14 cellular contexts compared by ENCODE assay signal in the genomic region with DNA sequence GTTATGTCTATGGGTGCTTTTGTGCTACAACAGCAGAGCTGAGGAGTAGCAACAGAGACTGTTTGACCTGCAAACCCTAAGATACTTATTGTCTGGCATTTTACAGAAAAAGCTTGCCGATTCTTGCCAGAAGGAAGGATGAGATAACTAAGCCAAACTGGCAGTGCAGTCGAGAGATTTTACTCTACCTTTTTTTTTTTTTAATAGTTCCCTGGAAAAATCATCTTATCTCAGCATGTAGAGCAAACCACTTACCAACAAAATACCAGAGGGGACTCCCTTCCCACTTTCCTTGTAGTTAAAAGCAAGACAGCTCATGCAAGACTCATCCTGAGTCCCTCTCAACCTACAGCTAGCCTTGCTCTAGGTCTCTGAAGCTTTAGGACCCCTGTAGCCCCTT.
DNase-seq lines count a peak whose midpoint lies in the region; ATAC-seq, FAIRE-seq and TF ChIP-seq lines count a peak whose summit lies in the region.
"Had no signal": no experiment of that assay in that cellular context is flagged by ENCODE, and none has a peak within 500 bp of the region (broad histone marks: within the 10 kb centered on the region; RNA-seq: fewer than 3 reads in every experiment).

No MANE protein-coding gene starts in this region.

- H3K27me3 ChIP-seq in RWPE2 (ENCODE audit: insufficient read depth, poor library complexity, severe bottlenecking) (no peaks in the 10 kb centered on the region), mesenchymal stem cell (ENCODE audit: control insufficient read depth in 1 of 2, insufficient read depth in 1 of 2, low read length in 2 of 2) (no peaks in the 10 kb centered on the region), tibial artery (no peaks in the 10 kb centered on the region), H7 (ENCODE audit: control insufficient read depth, insufficient read depth, low read length) (no peaks in the 10 kb centered on the region)

- no peak overlapping the region for H2BK15ac ChIP-seq in mesenchymal stem cell (ENCODE audit: low read depth, poor library complexity, severe bottlenecking)

- intact Hi-C loops in tibial artery (cut with DNase I; ENCODE audit: low total_unique reads) = no loop called here

- H2BK5ac ChIP-seq in mesenchymal stem cell (ENCODE audit: low read depth, low read length, poor library complexity, severe bottlenecking) = no peak overlapping the region

- no peaks in the 10 kb centered on the region for H3K27me3 Mint-ChIP-seq in chondrocyte (ENCODE audit: low read depth)
- H3K27me3 Mint-ChIP-seq: T-cell had no signal

- in situ Hi-C loops in G401 (cut with HindIII; ENCODE audit: low sequenced_read_pairs) = no loop called here

- DNase-seq in RWPE2 (ENCODE audit: low spot score) (no peak), chondrocyte (ENCODE audit: low spot score) (no peak), mesenchymal stem cell (peak; percentile 55), tibial artery (no peak), H7 (no peak), amygdala (lab: John Stamatoyannopoulos, UW) (no peak), G401 (ENCODE audit: low spot score) (no peak), urothelium cell line (ENCODE audit: low spot score) (no peak)
- DNase-seq: activated naive CD4-positive, alpha-beta T cell treated with anti-CD3 and anti-CD28 coated beads, Interleukin-2, amount 50 U/mL, for 16 hours; DMS79; effector CD8-positive, alpha-beta T cell; NCI-H1105 treated with DMSO at 0.1 percent for 48 hours; NCI-H748 treated with DMSO at 0.1 percent for 48 hours; T-cell had no signal

- H3K27ac ChIP-seq in RWPE2 (ENCODE audit: poor library complexity, severe bottlenecking) = peak overlapping the region; percentile 82
- H3K27ac ChIP-seq in mesenchymal stem cell (ENCODE audit: low read length, poor library complexity, severe bottlenecking) = peak overlapping the region; percentile 18
- H3K27ac ChIP-seq in tibial artery = peak overlapping the region; percentile 51 to 95

- H3K79me1 ChIP-seq in mesenchymal stem cell (replicated peaks; ENCODE audit: low read length, poor library complexity, severe bottlenecking) = no peaks in the 10 kb centered on the region

- H3K9me3 ChIP-seq in RWPE2 (ENCODE audit: severe bottlenecking) (no peaks in the 10 kb centered on the region), mesenchymal stem cell (ENCODE audit: control insufficient read depth, low read length) (no peaks in the 10 kb centered on the region), tibial artery (no peaks in the 10 kb centered on the region)

- H3K23ac ChIP-seq in mesenchymal stem cell (ENCODE audit: low read length in 2 of 2) = no peak overlapping the region

- FAIRE-seq in urothelium cell line (lab: Jason Lieb, UNC) = no peak

- no peak overlapping the region for H3K4me3 Mint-ChIP-seq in chondrocyte (ENCODE audit: unreplicated experiment)
- H3K4me3 Mint-ChIP-seq: T-cell had no signal

- H3K4me1 Mint-ChIP-seq in chondrocyte (ENCODE audit: low read depth) = peaks cover 44% of the 10 kb centered on the region
- H3K4me1 Mint-ChIP-seq: T-cell had no signal

- H3K36me3 Mint-ChIP-seq in chondrocyte (ENCODE audit: low read depth) = peaks cover 28% of the 10 kb centered on the region

- H3K4ac ChIP-seq in mesenchymal stem cell (ENCODE audit: low read depth in 1 of 2, low read length in 2 of 2) = no peak overlapping the region

- no peak overlapping the region for H2BK120ac ChIP-seq in mesenchymal stem cell (ENCODE audit: low read depth, low read length)

- H3K14ac ChIP-seq in mesenchymal stem cell (ENCODE audit: low read length in 2 of 2) = no peak overlapping the region

- H3K18ac ChIP-seq in mesenchymal stem cell (ENCODE audit: low read depth in 1 of 2, low read length in 2 of 2) = peak overlapping the region in 1 of 2 experiments; percentile 52

- peak overlapping the region; percentile 47 to 49 for H2BK12ac ChIP-seq in mesenchymal stem cell (ENCODE audit: low read length in 2 of 2)

- 53% methylated on average over 2 of the region's 2 CpGs for WGBS in mesenchymal stem cell

- no peak overlapping the region for H2AK5ac ChIP-seq in mesenchymal stem cell (ENCODE audit: low read length, severe bottlenecking)

- no peaks in the 10 kb centered on the region for H3K9me3 Mint-ChIP-seq in chondrocyte (ENCODE audit: low read depth)
- H3K9me3 Mint-ChIP-seq: T-cell had no signal

- H3K9ac ChIP-seq in mesenchymal stem cell (ENCODE audit: low read length) = peak overlapping the region; percentile 52

- H3K36me3 ChIP-seq in RWPE2 (ENCODE audit: low read depth) = no peaks in the 10 kb centered on the region
- H3K36me3 ChIP-seq in mesenchymal stem cell (ENCODE audit: control insufficient read depth in 1 of 2, insufficient read depth in 2 of 2, low read depth in 1 of 2, low read length in 2 of 2) = peaks cover 0 to 22% of the 10 kb centered on the region in 2 experiments
- peaks cover 43 to 54% (median 50%) of the 10 kb centered on the region in 3 donors for H3K36me3 ChIP-seq in tibial artery
- no peaks in the 10 kb centered on the region for H3K36me3 ChIP-seq in H7 (replicated peaks; ENCODE audit: control insufficient read depth, insufficient read depth, low read length)

- no peak overlapping the region for H2AFZ ChIP-seq in mesenchymal stem cell (ENCODE audit: low read depth, low read length)

- H3K27ac Mint-ChIP-seq in chondrocyte (ENCODE audit: unreplicated experiment) = peak overlapping the region; percentile 35
- H3K27ac Mint-ChIP-seq: T-cell had no signal

- no peak overlapping the region for H3K4me2 ChIP-seq in mesenchymal stem cell (ENCODE audit: low read length, poor library complexity, severe bottlenecking)

- H4K8ac ChIP-seq in mesenchymal stem cell (ENCODE audit: low read length) = no peak overlapping the region

- ATAC-seq in RWPE2 (ENCODE audit: low read depth) = no peak
- ATAC-seq: T-cell had no signal

- H3K4me3 ChIP-seq in RWPE2 (ENCODE audit: severe bottlenecking) (no peak overlapping the region), mesenchymal stem cell (ENCODE audit: insufficient read depth in 1 of 2, low read depth in 1 of 2, low read length in 2 of 2) (peak overlapping the region in 1 of 2 experiments; percentile 24), tibial artery (no peak overlapping the region), H7 (ENCODE audit: insufficient read depth, low read depth, low read length) (no peak overlapping the region)

- H4K91ac ChIP-seq in mesenchymal stem cell (ENCODE audit: low read length) = no peak overlapping the region

- H3K4me1 ChIP-seq in RWPE2 (ENCODE audit: insufficient read depth, poor library complexity, severe bottlenecking) (peaks cover 31% of the 10 kb centered on the region), mesenchymal stem cell (ENCODE audit: control insufficient read depth, insufficient read depth, low read depth, low read length) (peaks cover 2% of the 10 kb centered on the region), tibial artery (peaks cover 0 to 79% (median 57%) of the 10 kb centered on the region in 4 donors)

- TF ChIP-seq CTCF in RWPE2 (IDR thresholded peaks at IDR 0.05; ENCODE audit: poor library complexity, severe bottlenecking) (no peak), chondrocyte (IDR thresholded peaks at IDR 0.05) (no peak), tibial artery (IDR thresholded peaks at IDR 0.05) (no peak)

Comparison
In these comparisons a context has a peak if more than half of its experiments do, and no peak if none do; other contexts are left out.
1. H3K27ac ChIP-seq: peak in every context shown above with its lines; median percentile 82 in RWPE2; 73 in tibial artery; 18 in mesenchymal stem cell.